In genomic region chr11:125519865-125520834, GRCh38 we compare ENCODE assay signal across 21 cellular contexts. TPM values are rescaled to one million over a fixed set of nuclear protein-coding genes. Genes with fewer than 3 reads are reported as not detected.
A peak's percentile ranks its signal among the peaks of the same experiment; 100 is the strongest.
DNase-seq lines count a peak whose midpoint lies in the region; ATAC-seq and TF ChIP-seq lines count a peak whose summit lies in the region.
"Had no signal": no experiment of that assay in that cellular context is flagged by ENCODE, and none has a peak within 500 bp of the region (broad histone marks: within the 10 kb centered on the region; RNA-seq: fewer than 3 reads in every experiment).

No MANE protein-coding gene starts in this region.

- H3K9me3 Mint-ChIP-seq in activated CD4-positive, alpha-beta T cell treated with anti-CD3 and anti-CD28 coated beads for 36 hours (ENCODE audit: low read depth): peaks cover 3% of the 10 kb centered on the region
- peaks cover 5% of the 10 kb centered on the region for H3K9me3 Mint-ChIP-seq in activated naive CD8-positive, alpha-beta T cell treated with anti-CD3 and anti-CD28 coated beads, Interleukin-2, amount 50 U/mL, for 24 hours
- H3K9me3 Mint-ChIP-seq in activated naive CD8-positive, alpha-beta T cell treated with anti-CD3 and anti-CD28 coated beads for 36 hours: peaks cover 3% of the 10 kb centered on the region
- H3K9me3 Mint-ChIP-seq in natural killer cell: no peaks in the 10 kb centered on the region
- H3K9me3 Mint-ChIP-seq: HFFc6 had no signal

- no peak for TF ChIP-seq CTCF in natural killer cell (IDR thresholded peaks at IDR 0.05)

- H3K4me3 Mint-ChIP-seq in activated CD4-positive, alpha-beta T cell treated with anti-CD3 and anti-CD28 coated beads for 36 hours: no peak overlapping the region
- no peak overlapping the region for H3K4me3 Mint-ChIP-seq in activated naive CD8-positive, alpha-beta T cell treated with anti-CD3 and anti-CD28 coated beads, Interleukin-2, amount 50 U/mL, for 24 hours
- no peak overlapping the region for H3K4me3 Mint-ChIP-seq in activated naive CD8-positive, alpha-beta T cell treated with anti-CD3 and anti-CD28 coated beads for 36 hours
- no peak overlapping the region for H3K4me3 Mint-ChIP-seq in natural killer cell
- H3K4me3 Mint-ChIP-seq: CD8-positive, alpha-beta memory T cell; H9; HFFc6 had no signal

- no peaks in the 10 kb centered on the region for H3K36me3 Mint-ChIP-seq in activated CD4-positive, alpha-beta T cell treated with anti-CD3 and anti-CD28 coated beads for 36 hours (ENCODE audit: low read depth)
- H3K36me3 Mint-ChIP-seq in activated naive CD8-positive, alpha-beta T cell treated with anti-CD3 and anti-CD28 coated beads, Interleukin-2, amount 50 U/mL, for 24 hours (ENCODE audit: low read depth): peaks cover 2% of the 10 kb centered on the region
- peaks cover 5% of the 10 kb centered on the region for H3K36me3 Mint-ChIP-seq in activated naive CD8-positive, alpha-beta T cell treated with anti-CD3 and anti-CD28 coated beads for 36 hours
- H3K36me3 Mint-ChIP-seq in natural killer cell: no peaks in the 10 kb centered on the region

- H3K27ac Mint-ChIP-seq in activated CD4-positive, alpha-beta T cell treated with anti-CD3 and anti-CD28 coated beads for 36 hours: peak overlapping the region; percentile 0
- H3K27ac Mint-ChIP-seq in activated naive CD8-positive, alpha-beta T cell treated with anti-CD3 and anti-CD28 coated beads, Interleukin-2, amount 50 U/mL, for 24 hours: peak overlapping the region; percentile 82
- H3K27ac Mint-ChIP-seq in activated naive CD8-positive, alpha-beta T cell treated with anti-CD3 and anti-CD28 coated beads for 36 hours: no peak overlapping the region
- H3K27ac Mint-ChIP-seq in natural killer cell: peak overlapping the region; percentile 26 to 63
- H3K27ac Mint-ChIP-seq: HFFc6 had no signal

- CTCF ChIA-PET in activated CD4-positive, alpha-beta T cell treated with anti-CD3 and anti-CD28 coated beads for 36 hours (lab: Charles Lee): no interaction called here

- DNase-seq in activated CD4-positive, alpha-beta T cell treated with anti-CD3 and anti-CD28 coated beads for 36 hours: no peak
- no peak for DNase-seq in activated CD4-positive, alpha-beta T cell treated with anti-CD3 and anti-CD28 coated beads, Interleukin-2, amount 50 U/mL, for 1 hour
- peak; percentile 18 for DNase-seq in activated naive CD8-positive, alpha-beta T cell treated with anti-CD3 and anti-CD28 coated beads, Interleukin-2, amount 50 U/mL, for 24 hours
- no peak for DNase-seq in activated naive CD8-positive, alpha-beta T cell treated with anti-CD3 and anti-CD28 coated beads for 36 hours
- DNase-seq in natural killer cell (no peak), Kasumi-1 (lab: John Stamatoyannopoulos, UW) (no peak), SW 1271 (lab: John Stamatoyannopoulos, UW) (no peak)
- DNase-seq: Calu3; CD8-positive, alpha-beta memory T cell; DMS153; GM23248; H9; HFFc6; KBM-7; NCI-H1092 treated with DMSO at 0.1 percent for 48 hours; NCI-H1436 treated with DMSO at 0.1 percent for 48 hours; NCI-H1930; Peyer's patch; SJCRH30 had no signal

- H3K27me3 Mint-ChIP-seq in activated CD4-positive, alpha-beta T cell treated with anti-CD3 and anti-CD28 coated beads for 36 hours: no peaks in the 10 kb centered on the region
- no peaks in the 10 kb centered on the region for H3K27me3 Mint-ChIP-seq in activated naive CD8-positive, alpha-beta T cell treated with anti-CD3 and anti-CD28 coated beads, Interleukin-2, amount 50 U/mL, for 24 hours
- no peaks in the 10 kb centered on the region for H3K27me3 Mint-ChIP-seq in activated naive CD8-positive, alpha-beta T cell treated with anti-CD3 and anti-CD28 coated beads for 36 hours
- H3K27me3 Mint-ChIP-seq in natural killer cell (ENCODE audit: low read depth in 2 of 2): no peaks in the 10 kb centered on the region
- H3K27me3 Mint-ChIP-seq: CD8-positive, alpha-beta memory T cell had no signal

- POLR2A ChIA-PET in activated CD4-positive, alpha-beta T cell treated with anti-CD3 and anti-CD28 coated beads for 36 hours (lab: Charles Lee): no interaction called here

- intact Hi-C loops in activated CD4-positive, alpha-beta T cell treated with anti-CD3 and anti-CD28 coated beads for 36 hours (cut with DNase I, micrococcal nuclease): loop anchor here in 1 of 2 experiments (2.0 to 10.0 kb wide), 2 partner anchors 43 to 545 kb away; partner anchors contain the start of gene CDON
- intact Hi-C loops in natural killer cell (cut with micrococcal nuclease): no loop called here

- H3K4me1 Mint-ChIP-seq in activated CD4-positive, alpha-beta T cell treated with anti-CD3 and anti-CD28 coated beads for 36 hours: peaks cover 16% of the 10 kb centered on the region
- peaks cover 33% of the 10 kb centered on the region for H3K4me1 Mint-ChIP-seq in activated naive CD8-positive, alpha-beta T cell treated with anti-CD3 and anti-CD28 coated beads, Interleukin-2, amount 50 U/mL, for 24 hours
- peaks cover 17% of the 10 kb centered on the region for H3K4me1 Mint-ChIP-seq in activated naive CD8-positive, alpha-beta T cell treated with anti-CD3 and anti-CD28 coated beads for 36 hours
- peaks cover 21% of the 10 kb centered on the region in 2 donors for H3K4me1 Mint-ChIP-seq in natural killer cell

- ATAC-seq in activated CD4-positive, alpha-beta T cell treated with anti-CD3 and anti-CD28 coated beads for 36 hours: peak; percentile 85
- peak; percentile 89 for ATAC-seq in activated naive CD8-positive, alpha-beta T cell treated with anti-CD3 and anti-CD28 coated beads, Interleukin-2, amount 50 U/mL, for 24 hours
- peak in 2 of 3 donors; percentile 35 to 40 for ATAC-seq in natural killer cell
- ATAC-seq: HepG2 had no signal

RNA-seq across cellular contexts. Expression of gene FEZ1, which starts 24.1 kb away (rescaled TPM):
- total RNA-seq in activated CD4-positive, alpha-beta T cell treated with anti-CD3 and anti-CD28 coated beads for 36 hours: 1 to 10 TPM; 1.4 to 1.5 TPM
- total RNA-seq in activated naive CD8-positive, alpha-beta T cell treated with anti-CD3 and anti-CD28 coated beads for 36 hours: 1 to 10 TPM; 3.0 to 4.7 TPM
- 100 to 1,000 TPM in 1 of 3 donors, 10 to 100 TPM in 2; 41.4 to 110 (median 56.2) TPM for total RNA-seq in natural killer cell
- total RNA-seq: HepG2, HT-29 had no signal

RNA-seq across cellular contexts. Expression of gene EI24, which starts 49.1 kb away (rescaled TPM):
- total RNA-seq in activated CD4-positive, alpha-beta T cell treated with anti-CD3 and anti-CD28 coated beads for 36 hours: 10 to 100 TPM; 36.3 to 36.6 TPM
- 10 to 100 TPM; 71.4 to 72.5 TPM for total RNA-seq in activated naive CD8-positive, alpha-beta T cell treated with anti-CD3 and anti-CD28 coated beads for 36 hours
- total RNA-seq in natural killer cell: 10 to 100 TPM; 19.5 to 30.0 (median 20.2) TPM

Comparison
In these comparisons a context has a peak if more than half of its experiments do, and no peak if none do; other contexts are left out.
1. ATAC-seq: peak in every context shown above with its lines; median percentile 89 in activated naive CD8-positive, alpha-beta T cell treated with anti-CD3 and anti-CD28 coated beads, Interleukin-2, amount 50 U/mL, for 24 hours; 85 in activated CD4-positive, alpha-beta T cell treated with anti-CD3 and anti-CD28 coated beads for 36 hours; 38 in natural killer cell.
2. RNA of gene FEZ1, which starts 24.1 kb away (total RNA-seq): 41.4 to 110 TPM in natural killer cell; 3.0 to 4.7 TPM in activated naive CD8-positive, alpha-beta T cell treated with anti-CD3 and anti-CD28 coated beads for 36 hours and 1.4 to 1.5 TPM in activated CD4-positive, alpha-beta T cell treated with anti-CD3 and anti-CD28 coated beads for 36 hours; every median in the first group is over 4 times any median in the second.